Comparison of ENCODE assay signal across 24 cellular contexts in the genomic region with DNA sequence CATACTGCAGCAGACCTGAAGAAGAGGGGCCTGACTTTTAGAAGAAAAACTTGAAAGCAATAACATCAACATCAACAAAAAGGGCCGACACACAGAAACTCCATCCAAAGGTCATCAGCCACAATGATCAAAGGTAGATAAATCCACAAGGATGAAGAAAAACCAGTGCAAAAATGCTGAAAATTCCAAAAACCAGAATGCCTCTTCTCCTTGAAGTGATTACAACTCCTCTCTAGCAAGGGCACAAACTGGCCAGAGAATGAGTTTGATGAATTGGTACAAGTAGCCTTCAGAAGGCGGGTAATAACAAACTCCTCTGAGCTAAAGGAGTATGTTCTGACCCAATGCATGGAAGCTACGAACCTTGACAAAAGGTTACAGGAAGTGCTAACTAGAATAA.
"Had no signal": no experiment of that assay in that cellular context is flagged by ENCODE, and none has a peak within 500 bp of the region (broad histone marks: within the 10 kb centered on the region; RNA-seq: fewer than 3 reads in every experiment).

No MANE protein-coding gene starts in this region.

- ATAC-seq: foreskin keratinocyte, gastroesophageal sphincter, heart left ventricle, left ventricle myocardium superior, lower lobe of right lung, mucosa of descending colon had no signal

- H3K79me2 ChIP-seq: hepatocyte had no signal

- H3K36me3 Mint-ChIP-seq: immature natural killer cell, mesothelial cell of epicardium had no signal

- H3K4me1 ChIP-seq: esophagus muscularis mucosa, foreskin keratinocyte, gastroesophageal sphincter had no signal

- H3K27ac ChIP-seq: coronary artery, dorsolateral prefrontal cortex, esophagus muscularis mucosa, foreskin keratinocyte, gastroesophageal sphincter, heart left ventricle, hepatocyte, left lung, lower lobe of right lung had no signal

- FAIRE-seq: colon, endothelial cell of umbilical vein, frontal cortex, kidney had no signal

- H3K27me3 ChIP-seq: foreskin keratinocyte, gastroesophageal sphincter, heart left ventricle, hepatocyte, left lung had no signal

- H3K9me3 ChIP-seq: esophagus muscularis mucosa, gastroesophageal sphincter, left lung, lower lobe of right lung, mucosa of descending colon had no signal

- H2AFZ ChIP-seq: hepatocyte had no signal

- H3K36me3 ChIP-seq: esophagus muscularis mucosa, gastroesophageal sphincter, heart left ventricle, left lung, lower lobe of right lung had no signal

- DNase-seq: dermis blood vessel endothelial cell; dorsolateral prefrontal cortex; effector CD4-positive, alpha-beta T cell; effector memory CD4-positive, alpha-beta T cell; foreskin keratinocyte; heart left ventricle; hypothalamus; immature natural killer cell; islet precursor cell; kidney; kidney glomerular epithelial cell; left ventricle myocardium superior; lower lobe of right lung; mesenchymal stem cell; mucosa of descending colon had no signal

- H3K27ac Mint-ChIP-seq: immature natural killer cell, mesothelial cell of epicardium had no signal

- H3K9me3 Mint-ChIP-seq: immature natural killer cell had no signal

- H3K4me3 Mint-ChIP-seq: immature natural killer cell, mesothelial cell of epicardium had no signal

- H3K4me2 ChIP-seq: hepatocyte had no signal

- H3K4me3 ChIP-seq: coronary artery, dorsolateral prefrontal cortex, esophagus muscularis mucosa, gastroesophageal sphincter, heart left ventricle, hepatocyte, left lung, lower lobe of right lung, mucosa of descending colon had no signal
